ENCODE assay signal across 14 cellular contexts in the genomic region with DNA sequence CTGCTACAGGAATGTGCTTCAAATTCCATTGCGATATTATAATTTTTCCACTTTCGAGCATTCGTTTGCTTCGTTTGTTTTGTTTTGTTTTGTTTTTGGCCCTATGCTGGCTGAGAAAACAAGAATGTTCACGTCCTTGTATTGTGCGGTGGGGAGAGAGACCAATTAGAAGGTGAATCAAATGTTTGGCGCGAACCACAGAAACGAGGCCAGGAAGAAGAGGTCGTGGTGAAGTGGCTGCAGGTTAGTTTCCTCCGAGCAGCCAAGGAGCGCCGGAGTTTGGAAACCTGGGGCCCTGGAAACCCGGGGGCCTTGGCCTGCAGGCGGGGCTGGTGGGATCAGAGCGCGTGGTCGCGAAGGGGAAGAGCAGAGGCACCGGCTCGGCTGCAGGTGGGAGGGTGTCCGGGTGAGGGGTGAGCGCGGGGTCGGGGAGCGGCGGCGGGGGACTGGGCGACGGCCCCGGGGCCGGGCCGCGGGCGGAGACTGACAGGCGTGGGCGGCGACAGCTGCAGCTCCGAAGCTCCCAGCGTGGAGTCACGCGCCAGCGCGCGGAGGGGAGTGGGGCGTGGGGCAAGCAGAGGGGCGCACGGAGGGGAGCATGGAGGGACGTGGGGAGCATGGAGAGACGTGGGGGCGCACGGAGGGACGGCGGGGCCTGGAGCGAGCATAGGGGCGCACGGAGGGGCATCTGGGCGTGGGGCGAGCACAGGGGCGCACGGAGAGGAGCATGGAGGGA.
DNase-seq lines count a peak whose midpoint lies in the region; ATAC-seq and TF ChIP-seq lines count a peak whose summit lies in the region.
"Had no signal": no experiment of that assay in that cellular context is flagged by ENCODE, and none has a peak within 500 bp of the region (broad histone marks: within the 10 kb centered on the region; RNA-seq: fewer than 3 reads in every experiment).

No MANE protein-coding gene starts in this region.

- peaks cover 83% of the 10 kb centered on the region for H3K27me3 Mint-ChIP-seq in nephron progenitor cell (ENCODE audit: low read depth, poor library complexity)

- TF ChIP-seq CTCF in brain microvascular endothelial cell (IDR thresholded peaks at IDR 0.05; ENCODE audit: low read depth, low read length, missing control alignments) (no peak), nephron progenitor cell (IDR thresholded peaks at IDR 0.05) (no peak), tibial nerve (IDR thresholded peaks at IDR 0.05) (no peak)

- H3K27ac ChIP-seq in brain microvascular endothelial cell (no peak overlapping the region), tibial nerve (peak overlapping the region in 3 of 4 donors; percentile 24 to 83 (median 82))

- peaks cover 48% of the 10 kb centered on the region for H3K4me1 Mint-ChIP-seq in nephron progenitor cell

- DNase-seq in brain microvascular endothelial cell (peak; percentile 28), left cardiac atrium (no peak), nephron progenitor cell (peak; percentile 67), tibial nerve (ENCODE audit: low spot score in 2 of 2) (no peak), Ammon's horn (ENCODE audit: low spot score) (no peak), NCI-H82 treated with DMSO at 0.1 percent for 48 hours (lab: John Stamatoyannopoulos, UW; ENCODE audit: unreplicated experiment) (no peak)
- DNase-seq: DMS 273 treated with DMSO at 0.1 percent for 48 hours; effector CD4-positive, alpha-beta T cell; HCEC 1CT; NCI-H1417 treated with DMSO at 0.1 percent for 48 hours; OCI-M1; stimulated activated CD4-positive, alpha-beta T cell treated with anti-CD3 and anti-CD28 coated beads, Interleukin-4, amount 100 ng/mL, for 1 hour had no signal

- TF ChIP-seq EP300 in tibial nerve (IDR thresholded peaks at IDR 0.05), result no peak

- intact Hi-C loops in left cardiac atrium (cut with DNase I), result no loop called here

- H3K36me3 Mint-ChIP-seq in nephron progenitor cell (ENCODE audit: low read depth), result no peaks in the 10 kb centered on the region

- H3K4me1 ChIP-seq in tibial nerve, result peaks cover 0 to 43% (median 0%) of the 10 kb centered on the region in 4 donors

- peaks cover 13% of the 10 kb centered on the region for H3K9me3 Mint-ChIP-seq in nephron progenitor cell

- TF ChIP-seq POLR2A in tibial nerve (IDR thresholded peaks at IDR 0.05), result no peak

- ATAC-seq in left cardiac atrium, result peak; percentile 28 to 60
- ATAC-seq in HG02798 (IDR thresholded peaks at IDR 0.05; ENCODE audit: poor library complexity, unreplicated experiment), result no peak
- no peak for ATAC-seq in GM19455 (IDR thresholded peaks at IDR 0.05; ENCODE audit: unreplicated experiment)

- peaks cover 0 to 7% (median 0%) of the 10 kb centered on the region in 4 donors for H3K9me3 ChIP-seq in tibial nerve

- peak overlapping the region; percentile 34 for H3K4me3 ChIP-seq in brain microvascular endothelial cell (ENCODE audit: low read depth, low read length)
- peak overlapping the region in 3 of 4 donors; percentile 17 to 56 (median 30) for H3K4me3 ChIP-seq in tibial nerve

- peak overlapping the region; percentile 78 for H3K4me3 Mint-ChIP-seq in nephron progenitor cell

- no peak overlapping the region for H3K27ac Mint-ChIP-seq in nephron progenitor cell

- H3K36me3 ChIP-seq in brain microvascular endothelial cell (replicated peaks) (no peaks in the 10 kb centered on the region), tibial nerve (no peaks in the 10 kb centered on the region)

- WGBS in tibial nerve, 2 donors, result 5 to 12% methylated on average over 49 to 61 of the region's 61 CpGs

- in situ Hi-C loops in brain microvascular endothelial cell (cut with HindIII; ENCODE audit: low pct_ligation_motif_present, low sequenced_read_pairs), result no loop called here

- H3K27me3 ChIP-seq in brain microvascular endothelial cell (replicated peaks) (no peaks in the 10 kb centered on the region), tibial nerve (peaks cover 0 to 6% of the 10 kb centered on the region in 2 donors)

Comparison
In these comparisons a context has a peak if more than half of its experiments do, and no peak if none do; other contexts are left out.
1. DNase-seq: peak in brain microvascular endothelial cell (single experiment) and nephron progenitor cell (single experiment); none in left cardiac atrium (single experiment), tibial nerve (0 of 2), Ammon's horn (single experiment) and NCI-H82 treated with DMSO at 0.1 percent for 48 hours (single experiment).
2. ATAC-seq: peak in left cardiac atrium (2 of 2); none in HG02798 (single experiment) and GM19455 (single experiment).